In the genomic region with DNA sequence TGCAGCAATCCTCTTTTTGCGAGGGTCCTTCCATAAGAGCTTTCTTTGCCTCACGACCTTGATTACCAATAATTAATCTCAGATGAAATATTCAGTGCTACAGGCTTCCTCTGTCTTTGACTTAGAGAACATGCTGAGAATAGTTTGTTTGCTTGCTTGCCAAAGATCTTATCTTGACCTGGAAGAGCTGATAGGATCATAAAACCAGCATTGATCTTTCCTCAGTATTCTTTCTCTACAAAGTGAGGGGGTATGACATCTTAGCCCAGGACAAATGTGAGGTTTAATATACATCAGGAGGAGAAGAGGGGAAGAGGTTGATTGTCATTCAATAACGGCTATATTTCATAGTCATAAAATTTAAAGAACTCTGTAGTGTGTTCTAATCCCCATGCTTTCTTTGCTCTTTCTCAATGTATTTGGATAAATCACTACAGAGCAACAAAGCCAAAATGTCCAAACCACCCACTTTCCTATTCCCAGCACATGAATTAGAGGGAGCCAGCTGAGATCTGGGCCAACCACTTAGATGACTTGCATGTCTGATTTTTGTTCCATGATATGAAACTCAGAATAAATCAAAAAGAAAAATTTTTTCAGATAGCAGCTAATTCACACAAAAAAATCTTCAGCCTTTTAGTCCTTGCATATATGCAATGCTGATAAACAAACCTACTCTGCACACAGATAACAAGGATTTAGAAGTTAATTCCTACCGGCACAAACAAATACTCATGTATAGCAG, we compare ENCODE assay signal across 12 cellular contexts. TPM values are rescaled to one million over a fixed set of nuclear protein-coding genes. Genes with fewer than 3 reads are reported as not detected.
A peak's percentile ranks its signal among the peaks of the same experiment; 100 is the strongest.
DNase-seq lines count a peak whose midpoint lies in the region; ATAC-seq and TF ChIP-seq lines count a peak whose summit lies in the region.
"Had no signal": no experiment of that assay in that cellular context is flagged by ENCODE, and none has a peak within 500 bp of the region (broad histone marks: within the 10 kb centered on the region; RNA-seq: fewer than 3 reads in every experiment).

No MANE protein-coding gene starts in this region.

- intact Hi-C loops in vagina (cut with DNase I) = no loop called here

- H3K4me1 ChIP-seq in foreskin keratinocyte = peaks cover 43% of the 10 kb centered on the region
- H3K4me1 ChIP-seq in muscle layer of duodenum (ENCODE audit: control insufficient read depth in 1 of 2, insufficient read depth in 2 of 2, low read length in 2 of 2) = peaks cover 0 to 3% of the 10 kb centered on the region in 2 donors
- H3K4me1 ChIP-seq in vagina = peaks cover 42% of the 10 kb centered on the region

- H3K4me3 Mint-ChIP-seq in progenitor cell of endocrine pancreas (ENCODE audit: low read depth) = no peak overlapping the region
- H3K4me3 Mint-ChIP-seq: activated CD8-positive, alpha-beta memory T cell treated with anti-CD3 and anti-CD28 coated beads, Interleukin-2, amount 10 ng/mL, durations not matched to agents 7 days and 5 days had no signal

- no peak overlapping the region for H3K4me3 ChIP-seq in muscle layer of duodenum (ENCODE audit: low read depth in 1 of 2, low read length in 2 of 2)
- no peak overlapping the region for H3K4me3 ChIP-seq in vagina

- no peak for TF ChIP-seq CTCF in VCaP (conservative IDR thresholded peaks at IDR 0.05)
- no peak for TF ChIP-seq CTCF in foreskin keratinocyte (conservative IDR thresholded peaks at IDR 0.05)
- no peak for TF ChIP-seq CTCF in vagina (IDR thresholded peaks at IDR 0.05)
- TF ChIP-seq CTCF in progenitor cell of endocrine pancreas (IDR thresholded peaks at IDR 0.05; ENCODE audit: unreplicated experiment) = no peak

- H3K27ac ChIP-seq in VCaP = peak overlapping the region; percentile 32; the same call in 1 of the 2 replicates
- peak overlapping the region; percentile 6 for H3K27ac ChIP-seq in foreskin keratinocyte
- H3K27ac ChIP-seq in muscle layer of duodenum (ENCODE audit: low read length) = peak overlapping the region; percentile 22
- peak overlapping the region; percentile 3 for H3K27ac ChIP-seq in vagina

- no peaks in the 10 kb centered on the region for H3K27me3 Mint-ChIP-seq in progenitor cell of endocrine pancreas

- H3K9me3 Mint-ChIP-seq in progenitor cell of endocrine pancreas (ENCODE audit: low read depth) = no peaks in the 10 kb centered on the region

- H3K4me1 Mint-ChIP-seq in progenitor cell of endocrine pancreas (ENCODE audit: low read depth) = peaks cover 15% of the 10 kb centered on the region
- H3K4me1 Mint-ChIP-seq: activated CD8-positive, alpha-beta memory T cell treated with anti-CD3 and anti-CD28 coated beads, Interleukin-2, amount 10 ng/mL, durations not matched to agents 7 days and 5 days had no signal

- TF ChIP-seq POLR2A in vagina (IDR thresholded peaks at IDR 0.05) = no peak

- H3K36me3 ChIP-seq in muscle layer of duodenum (ENCODE audit: control insufficient read depth in 1 of 2, insufficient read depth in 2 of 2, low read length in 2 of 2) (peaks cover 22 to 44% of the 10 kb centered on the region in 2 donors), vagina (peaks cover 0 to 31% of the 10 kb centered on the region in 2 donors)

- no peak overlapping the region for H3K27ac Mint-ChIP-seq in progenitor cell of endocrine pancreas
- H3K27ac Mint-ChIP-seq: activated CD8-positive, alpha-beta memory T cell treated with anti-CD3 and anti-CD28 coated beads, Interleukin-2, amount 10 ng/mL, durations not matched to agents 7 days and 5 days had no signal

- DNase-seq in foreskin keratinocyte = no peak
- DNase-seq in vagina (ENCODE audit: extremely low spot score in 2 of 2) = peak in 1 of 2 donors; percentile 56
- DNase-seq in progenitor cell of endocrine pancreas (ENCODE audit: low spot score, unreplicated experiment) = no peak
- no peak for DNase-seq in AG08396 (ENCODE audit: low spot score)
- DNase-seq in activated CD4-positive, alpha-beta T cell treated with anti-CD3 and anti-CD28 coated beads for 4 hours = no peak
- DNase-seq: activated CD8-positive, alpha-beta memory T cell treated with anti-CD3 and anti-CD28 coated beads, Interleukin-2, amount 10 ng/mL, durations not matched to agents 7 days and 5 days; activated naive CD4-positive, alpha-beta T cell treated with Interleukin-2 at 50 U/mL for 16 hours; caudate nucleus; GDM1 had no signal

- H3K9me3 ChIP-seq in muscle layer of duodenum (ENCODE audit: control insufficient read depth in 1 of 2, low read length in 2 of 2) (no peaks in the 10 kb centered on the region), vagina (no peaks in the 10 kb centered on the region)

- H3K36me3 Mint-ChIP-seq in progenitor cell of endocrine pancreas (ENCODE audit: insufficient read depth) = peaks cover 35% of the 10 kb centered on the region
- H3K36me3 Mint-ChIP-seq: activated CD8-positive, alpha-beta memory T cell treated with anti-CD3 and anti-CD28 coated beads, Interleukin-2, amount 10 ng/mL, durations not matched to agents 7 days and 5 days had no signal

- H3K27me3 ChIP-seq in foreskin keratinocyte (no peaks in the 10 kb centered on the region), muscle layer of duodenum (ENCODE audit: low read depth, low read length) (no peaks in the 10 kb centered on the region), vagina (no peaks in the 10 kb centered on the region)

- no peak for ATAC-seq in foreskin keratinocyte
- ATAC-seq: activated CD8-positive, alpha-beta memory T cell treated with anti-CD3 and anti-CD28 coated beads, Interleukin-2, amount 10 ng/mL, durations not matched to agents 7 days and 5 days; HCT116 had no signal

RNA-seq across cellular contexts. Expression of gene IPO9, which starts 50.5 kb away (rescaled TPM):
- total RNA-seq in foreskin keratinocyte (44.9 and 47.2 TPM in 2 replicates), vagina (12.8 TPM), progenitor cell of endocrine pancreas (94.9 and 99.8 TPM in 2 replicates)
- 48.8 and 62.6 TPM in 2 replicates for polyA plus RNA-seq in foreskin keratinocyte
